Comparison of ENCODE assay signal across 15 cellular contexts in genomic region chr13:49657241-49657641, GRCh38.
"Had no signal": no experiment of that assay in that cellular context is flagged by ENCODE, and none has a peak within 500 bp of the region (broad histone marks: within the 10 kb centered on the region; RNA-seq: fewer than 3 reads in every experiment).

No MANE protein-coding gene starts in this region.

- ATAC-seq: body of pancreas; natural killer cell treated with Interleukin-12 subunit alpha and Interleukin-12 subunit beta and Interleukin-15 and Interleukin-18, amount 100 ng/mL, for 72 hours; stimulated activated naive CD8-positive, alpha-beta T cell treated with anti-CD3 and anti-CD28 coated beads, Interleukin-15, Interleukin-2, amounts not matched to agents 100 U/mL and 50 U/mL, for 24 hours; T-helper 17 cell had no signal

- H3K4me3 ChIP-seq: body of pancreas, coronary artery, suprapubic skin had no signal

- DNase-seq: activated B cell treated with CpG ODN at 0.5 μM for 24 hours; activated CD4-positive, alpha-beta T cell treated with anti-CD3 and anti-CD28 coated beads, Interleukin-2, amount 50 U/mL, for 1 hour; activated CD8-positive, alpha-beta memory T cell treated with anti-CD3 and anti-CD28 coated beads for 24 hours; activated gamma-delta T cell treated with Interleukin-2 at 50 U/mL for 16 hours; body of pancreas; effector CD8-positive, alpha-beta T cell; mesendoderm; occipital lobe; right cardiac atrium; stimulated activated naive CD8-positive, alpha-beta T cell treated with anti-CD3 and anti-CD28 coated beads, Interleukin-15, Interleukin-2, amounts not matched to agents 100 U/mL and 50 U/mL, for 24 hours; T-helper 17 cell; trophoblast cell had no signal

- H3K9me3 ChIP-seq: body of pancreas, suprapubic skin had no signal

- H3K27me3 ChIP-seq: body of pancreas, suprapubic skin had no signal

- H3K27ac ChIP-seq: body of pancreas, coronary artery, suprapubic skin had no signal

- H3K4me1 ChIP-seq: body of pancreas, suprapubic skin had no signal
